8 cellular contexts compared by ENCODE assay signal in genomic region chr15:66496951-66497501, GRCh38. TPM values are rescaled to one million over a fixed set of nuclear protein-coding genes. Genes with fewer than 3 reads are reported as not detected.
DNase-seq lines count a peak whose midpoint lies in the region; ATAC-seq and TF ChIP-seq lines count a peak whose summit lies in the region.

No MANE protein-coding gene starts in this region.

- H4K20me1 ChIP-seq in Loucy (ENCODE audit: insufficient read depth, low read length, poor library complexity, severe bottlenecking), result peaks cover 47% of the 10 kb centered on the region

- intact Hi-C loops in lower lobe of right lung (cut with DNase I), result no loop called here
- intact Hi-C loops in transverse colon (cut with DNase I; ENCODE audit: low total_unique reads), result loop anchor here (2.0 kb wide), 1 partner anchor 110 kb away; the partner anchor contains the start of gene MAP2K1

- no peak for TF ChIP-seq CTCF in AG09309 (IDR thresholded peaks at IDR 0.05; ENCODE audit: control insufficient read depth, insufficient read depth, low read depth, low read length, missing control alignments)
- no peak for TF ChIP-seq CTCF in Loucy (conservative IDR thresholded peaks at IDR 0.05; ENCODE audit: low read length)
- TF ChIP-seq CTCF in brain microvascular endothelial cell (IDR thresholded peaks at IDR 0.05; ENCODE audit: low read depth, low read length, missing control alignments), result no peak
- TF ChIP-seq CTCF in lower lobe of right lung (IDR thresholded peaks at IDR 0.05), result no peak
- TF ChIP-seq CTCF in transverse colon (IDR thresholded peaks at IDR 0.05), result no peak

- peaks cover 19% of the 10 kb centered on the region for H3K4me1 ChIP-seq in Loucy (ENCODE audit: insufficient read depth, low read length, poor library complexity, severe bottlenecking)
- peaks cover 30% of the 10 kb centered on the region for H3K4me1 ChIP-seq in lower lobe of right lung
- peaks cover 9 to 23% (median 11%) of the 10 kb centered on the region in 4 donors for H3K4me1 ChIP-seq in transverse colon

- TF ChIP-seq POLR2A in transverse colon (IDR thresholded peaks at IDR 0.05), result no peak

- H2AFZ ChIP-seq in Loucy (ENCODE audit: low read length), result peak overlapping the region; percentile 86

- in situ Hi-C loops in brain microvascular endothelial cell (cut with HindIII; ENCODE audit: low pct_ligation_motif_present, low sequenced_read_pairs) (no loop called here), transverse colon (cut with MboI; ENCODE audit: low pct_ligation_motif_present in 1 of 4, low pct_unique_long_range_greater_than_20kb in 1 of 4, low sequenced_read_pairs in 3 of 4) (loop anchor here in 3 of 4 donors (5.0 to 25.0 kb wide), 3 partner anchors 110 to 142 kb away; partner anchors contain the start of genes MAP2K1 (in 1 of the 3) and TIPIN (in 1 of the 3))

- TF ChIP-seq EP300 in transverse colon (IDR thresholded peaks at IDR 0.05; ENCODE audit: low read depth), result no peak

- ATAC-seq in GM18909 (IDR thresholded peaks at IDR 0.05; ENCODE audit: poor library complexity, unreplicated experiment) (peak; percentile 14), lower lobe of right lung (peak; percentile 54)

- H3K9me3 ChIP-seq in Loucy (ENCODE audit: insufficient read depth, low read depth, low read length), result no peaks in the 10 kb centered on the region
- H3K9me3 ChIP-seq in lower lobe of right lung, result no peaks in the 10 kb centered on the region
- H3K9me3 ChIP-seq in transverse colon, result no peaks in the 10 kb centered on the region

- DNase-seq in AG09309 (ENCODE audit: low read depth) (no peak), brain microvascular endothelial cell (no peak), lower lobe of right lung (no peak), transverse colon (peak; percentile 11), cortex of kidney (lab: John Stamatoyannopoulos, UW) (no peak)
- DNase-seq in activated effector memory CD4-positive, alpha-beta T cell treated with Interleukin-2 at 50 U/mL for 16 hours, result no peak

- WGBS in transverse colon (ENCODE audit: low coverage in 1 of 2), 2 donors, result 10 to 56% methylated on average over 5 to 17 of the region's 17 CpGs

- peak overlapping the region; percentile 98 for H3K4me2 ChIP-seq in Loucy (ENCODE audit: low read depth, low read length, poor library complexity, severe bottlenecking)

- H3K27ac ChIP-seq in brain microvascular endothelial cell (peak overlapping the region; percentile 54), lower lobe of right lung (peak overlapping the region; percentile 87), transverse colon (peak overlapping the region; percentile 83 to 94 (median 91))

- H3K4me3 ChIP-seq in AG09309 (ENCODE audit: control insufficient read depth, low read depth, low read length) (peak overlapping the region; percentile 88), Loucy (ENCODE audit: low read length, poor library complexity, severe bottlenecking) (peak overlapping the region; percentile 98), brain microvascular endothelial cell (ENCODE audit: low read depth, low read length) (peak overlapping the region; percentile 92), lower lobe of right lung (peak overlapping the region; percentile 76), transverse colon (peak overlapping the region; percentile 60 to 85 (median 83))

- peaks cover 23% of the 10 kb centered on the region for H3F3A ChIP-seq in Loucy (ENCODE audit: low read depth)

- no peaks in the 10 kb centered on the region for H3K27me3 ChIP-seq in Loucy (ENCODE audit: insufficient read depth, low read length, poor library complexity, severe bottlenecking)
- H3K27me3 ChIP-seq in brain microvascular endothelial cell (replicated peaks), result no peaks in the 10 kb centered on the region
- no peaks in the 10 kb centered on the region for H3K27me3 ChIP-seq in lower lobe of right lung (ENCODE audit: low read depth)
- no peaks in the 10 kb centered on the region for H3K27me3 ChIP-seq in transverse colon

- peak overlapping the region; percentile 90 for H3K9ac ChIP-seq in Loucy (ENCODE audit: low read depth, low read length, poor library complexity, severe bottlenecking)

- no peaks in the 10 kb centered on the region for H3K9me2 ChIP-seq in Loucy (replicated peaks; ENCODE audit: low read depth, low read length)

- H3K36me3 ChIP-seq in Loucy (ENCODE audit: insufficient read depth, low read length), result peaks cover 78% of the 10 kb centered on the region
- peaks cover 58% of the 10 kb centered on the region for H3K36me3 ChIP-seq in brain microvascular endothelial cell (replicated peaks)
- H3K36me3 ChIP-seq in lower lobe of right lung, result peaks cover 80% of the 10 kb centered on the region
- H3K36me3 ChIP-seq in transverse colon, result peaks cover 0 to 47% (median 18%) of the 10 kb centered on the region in 4 donors

- H3K79me2 ChIP-seq in Loucy (ENCODE audit: insufficient read depth, low read length), result peaks cover 58% of the 10 kb centered on the region

RNA-seq across cellular contexts. Expression of gene SNAPC5, which starts 0.5 kb away (rescaled TPM):
- total RNA-seq in lower lobe of right lung (26.1 TPM), transverse colon (10 to 100 TPM in 3 of 4 donors, 1 to 10 TPM in 1; 2.6 to 64.0 (median 32.1) TPM)

RNA-seq across cellular contexts. Expression of gene RPL4, which starts 7.6 kb away (rescaled TPM):
- total RNA-seq in lower lobe of right lung, result 1,655 TPM
- total RNA-seq in transverse colon, result 1,000 to 10,000 TPM; 1,084 to 1,586 (median 1,392) TPM

RNA-seq across cellular contexts. Expression of gene ZWILCH, which starts 8.1 kb away (rescaled TPM):
- 4.1 TPM for total RNA-seq in lower lobe of right lung
- total RNA-seq in transverse colon, result 1 to 10 TPM; 1.9 to 6.8 (median 4.4) TPM
